In genomic region chr18:13382683-13382989, GRCh38 we compare ENCODE assay signal across 7 cellular contexts.
DNase-seq lines count a peak whose midpoint lies in the region; ATAC-seq and TF ChIP-seq lines count a peak whose summit lies in the region.

No MANE protein-coding gene starts in this region.

- no peak overlapping the region; the same call in 1 of the 2 replicates for H2AFZ ChIP-seq in OCI-LY1 (ENCODE audit: low read length)

- no peaks in the 10 kb centered on the region for H3K79me2 ChIP-seq in OCI-LY1 (ENCODE audit: insufficient read depth, low read length)

- peak; percentile 10 for ATAC-seq in left lung

- H3K9me3 ChIP-seq in OCI-LY1 (ENCODE audit: low read length) (peaks cover 4% of the 10 kb centered on the region), adipocyte (ENCODE audit: control insufficient read depth, low read length) (no peaks in the 10 kb centered on the region), left lung (no peaks in the 10 kb centered on the region), stomach (no peaks in the 10 kb centered on the region)

- peak overlapping the region; percentile 66 for H3K4me2 ChIP-seq in OCI-LY1 (ENCODE audit: low read length)

- no peaks in the 10 kb centered on the region for H3F3A ChIP-seq in OCI-LY1 (ENCODE audit: insufficient read depth, low read length)

- no peak for DNase-seq in adipocyte (ENCODE audit: low read depth)
- no peak for DNase-seq in left lung
- no peak for DNase-seq in stomach
- no peak for DNase-seq in GM03348 (ENCODE audit: low spot score)
- DNase-seq in dermis blood vessel endothelial cell = no peak
- DNase-seq in NCI-H2081 treated with DMSO at 0.1 percent for 48 hours (lab: John Stamatoyannopoulos, UW) = no peak

- WGBS in stomach, 5 donors = 88 to 94% (median 89%) methylated on average over 4 of the region's 4 CpGs

- no peak for TF ChIP-seq CTCF in OCI-LY1 (IDR thresholded peaks at IDR 0.05; ENCODE audit: low read length)
- TF ChIP-seq CTCF in left lung (IDR thresholded peaks at IDR 0.05) = no peak
- no peak for TF ChIP-seq CTCF in stomach (IDR thresholded peaks at IDR 0.05)

- H3K27me3 ChIP-seq in OCI-LY1 (ENCODE audit: insufficient read depth, low read length) = no peaks in the 10 kb centered on the region
- no peaks in the 10 kb centered on the region for H3K27me3 ChIP-seq in adipocyte (replicated peaks; ENCODE audit: control insufficient read depth, insufficient read depth, low read length)
- H3K27me3 ChIP-seq in left lung = no peaks in the 10 kb centered on the region
- H3K27me3 ChIP-seq in stomach = no peaks in the 10 kb centered on the region

- H3K27ac ChIP-seq in OCI-LY1 (ENCODE audit: low read depth, low read length, poor library complexity, severe bottlenecking) = peak overlapping the region; percentile 77
- H3K27ac ChIP-seq in left lung = peak overlapping the region; percentile 74 to 83
- peak overlapping the region; percentile 6 to 82 (median 79) for H3K27ac ChIP-seq in stomach

- no peak for TF ChIP-seq EP300 in stomach (IDR thresholded peaks at IDR 0.05)

- H3K36me3 ChIP-seq in OCI-LY1 (ENCODE audit: insufficient read depth, low read length) (peaks cover 3% of the 10 kb centered on the region; the same call in 1 of the 2 replicates), adipocyte (ENCODE audit: control insufficient read depth, insufficient read depth, low read length, severe bottlenecking) (no peaks in the 10 kb centered on the region), left lung (no peaks in the 10 kb centered on the region), stomach (peaks cover 0 to 5% (median 3%) of the 10 kb centered on the region in 4 donors)

- no peaks in the 10 kb centered on the region for H3K9me2 ChIP-seq in OCI-LY1 (ENCODE audit: low read depth, low read length)

- intact Hi-C loops in left lung (cut with DNase I) (no loop called here), stomach (cut with DNase I; ENCODE audit: low total_unique reads) (loop anchor here (10.0 kb wide), 1 partner anchor 168 kb away; the partner anchor contains the start of gene LDLRAD4)

- H3K9ac ChIP-seq in OCI-LY1 (ENCODE audit: low read length) (peak overlapping the region; percentile 10; the same call in 1 of the 2 replicates), adipocyte (ENCODE audit: low read length) (no peak overlapping the region)

- H3K4me1 ChIP-seq in OCI-LY1 (ENCODE audit: insufficient read depth, low read length, severe bottlenecking) (peaks cover 36% of the 10 kb centered on the region), adipocyte (ENCODE audit: control insufficient read depth, insufficient read depth, low read length) (peaks cover 7% of the 10 kb centered on the region), left lung (peaks cover 15 to 31% of the 10 kb centered on the region in 2 donors), stomach (peaks cover 12 to 51% (median 31%) of the 10 kb centered on the region in 4 donors)

- TF ChIP-seq POLR2A in stomach (IDR thresholded peaks at IDR 0.05) = no peak

- H4K20me1 ChIP-seq in OCI-LY1 (ENCODE audit: insufficient read depth, low read length) = no peaks in the 10 kb centered on the region

- peak overlapping the region; percentile 43 for H3K4me3 ChIP-seq in OCI-LY1 (ENCODE audit: low read depth, low read length, poor library complexity, severe bottlenecking)
- H3K4me3 ChIP-seq in adipocyte (ENCODE audit: low read length) = peak overlapping the region; percentile 72
- H3K4me3 ChIP-seq in left lung = no peak overlapping the region
- H3K4me3 ChIP-seq in stomach = peak overlapping the region in 1 of 4 donors; percentile 38

Comparison
In these comparisons a context has a peak if more than half of its experiments do, and no peak if none do; other contexts are left out.
1. H3K4me3 ChIP-seq: peak in OCI-LY1 (single experiment) and adipocyte (single experiment); none in left lung (0 of 2).
2. Peak in every context shown above with its lines, with median percentiles within 50 percentile points of each other: H3K27ac ChIP-seq.